13 cellular contexts compared by ENCODE assay signal in the genomic region with DNA sequence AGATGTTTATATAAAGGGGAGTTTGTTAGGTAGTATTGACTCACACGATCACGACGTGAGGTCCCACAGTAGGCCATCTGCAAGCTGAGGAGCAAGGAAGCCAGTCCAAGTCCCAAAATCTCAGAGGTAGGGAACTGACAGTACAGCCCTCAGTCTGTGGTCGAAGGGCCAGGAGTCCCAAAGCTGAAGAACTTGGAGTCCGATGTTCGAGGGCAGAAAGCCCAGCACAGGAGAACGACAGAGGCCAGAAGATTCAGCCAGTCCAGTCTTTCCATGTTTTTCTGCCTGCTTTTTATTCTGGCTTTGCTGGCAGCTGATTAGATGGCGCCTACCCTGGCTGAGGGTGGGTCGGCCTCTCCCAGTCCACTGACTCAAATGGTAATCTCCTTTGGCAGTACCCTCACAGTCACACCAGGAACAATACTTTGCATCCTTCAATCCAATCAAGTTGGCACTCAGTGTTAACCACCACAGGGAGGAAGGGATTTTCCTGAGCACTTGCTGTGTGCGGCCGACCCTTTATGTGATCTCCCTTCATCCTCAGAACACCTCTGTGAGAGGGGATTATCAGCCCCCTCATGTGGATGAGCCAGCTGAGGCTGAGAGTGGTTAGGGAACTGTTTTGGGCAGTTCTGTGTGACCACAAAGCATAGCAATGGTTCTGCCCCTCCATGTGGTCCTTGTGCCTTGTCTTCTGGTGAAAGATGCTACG.
DNase-seq lines count a peak whose midpoint lies in the region; ATAC-seq and TF ChIP-seq lines count a peak whose summit lies in the region.
"Had no signal": no experiment of that assay in that cellular context is flagged by ENCODE, and none has a peak within 500 bp of the region (broad histone marks: within the 10 kb centered on the region; RNA-seq: fewer than 3 reads in every experiment).

No MANE protein-coding gene starts in this region.

- H3K36me3 ChIP-seq in PC-3 (ENCODE audit: low read depth, low read length) (no peaks in the 10 kb centered on the region), HAP-1 (replicated peaks) (no peaks in the 10 kb centered on the region)

- H3K9ac ChIP-seq in PC-3 (ENCODE audit: low read length): no peak overlapping the region

- H4K20me1 ChIP-seq in PC-3 (ENCODE audit: low read length): no peaks in the 10 kb centered on the region

- BruUV-seq in PC-3 (replicated peaks; lab: Mats Ljungman, UMichigan): no TSS peak

- DNase-seq in Right ventricle myocardium superior: peak; percentile 56
- DNase-seq in cardiac septum (ENCODE audit: low spot score): no peak
- no peak for DNase-seq in PC-3
- DNase-seq in substantia nigra (lab: John Stamatoyannopoulos, UW): no peak
- no peak for DNase-seq in HPDE6-E6E7 (ENCODE audit: extremely low spot score)
- no peak for DNase-seq in HAP-1 (ENCODE audit: low spot score in 2 of 2)
- DNase-seq: GOT3, NCI-H1105 treated with DMSO at 0.1 percent for 48 hours, NCI-H1694, RPMI8226 had no signal

- no peak overlapping the region for H3K4me2 ChIP-seq in PC-3 (ENCODE audit: low read length)

- H3K4me1 ChIP-seq in PC-3 (ENCODE audit: insufficient read depth, low read length): peaks cover 10% of the 10 kb centered on the region; the same call in 1 of the 2 replicates
- H3K4me1 ChIP-seq in HAP-1: peaks cover 12% of the 10 kb centered on the region

- no peaks in the 10 kb centered on the region for H3K9me3 ChIP-seq in PC-3 (ENCODE audit: low read length)
- H3K9me3 ChIP-seq in HAP-1: no peaks in the 10 kb centered on the region

- no peaks in the 10 kb centered on the region for H3K27me3 ChIP-seq in PC-3 (ENCODE audit: low read length)
- no peaks in the 10 kb centered on the region for H3K27me3 ChIP-seq in layer of hippocampus (ENCODE audit: control insufficient read depth, insufficient read depth, low read length)
- H3K27me3 ChIP-seq in HAP-1 (ENCODE audit: low read depth): no peaks in the 10 kb centered on the region

- ATAC-seq in Right ventricle myocardium superior (ENCODE audit: poor library complexity) (peak; percentile 40), PC-3 (no peak)
- ATAC-seq: K562 had no signal

- H3K27ac ChIP-seq in PC-3 (ENCODE audit: low read length): 0 out of 2 replicates have a peak overlapping the region, but pooled peaks have one; percentile 16
- peak overlapping the region; percentile 86 for H3K27ac ChIP-seq in layer of hippocampus (ENCODE audit: low read depth, low read length)
- peak overlapping the region; percentile 91 for H3K27ac ChIP-seq in substantia nigra (ENCODE audit: low read depth, low read length, poor library complexity, severe bottlenecking)
- H3K27ac ChIP-seq: C4-2B had no signal

- no peaks in the 10 kb centered on the region for H3K9me2 ChIP-seq in PC-3 (replicated peaks; ENCODE audit: low read length)

- TF ChIP-seq CTCF in PC-3 (conservative IDR thresholded peaks at IDR 0.05; ENCODE audit: low read depth, low read length): no peak

- H2AFZ ChIP-seq in PC-3 (ENCODE audit: low read length): no peak overlapping the region

- intact Hi-C loops in Right ventricle myocardium superior (cut with DNase I): no loop called here
- intact Hi-C loops in cardiac septum (cut with DNase I): no loop called here
- intact Hi-C loops in PC-3 (cut with micrococcal nuclease): loop anchor here (1.0 kb wide), 1 partner anchor 18 kb away; no protein-coding TSS in a partner anchor

- in situ Hi-C loops in HAP-1 (cut with MboI; ENCODE audit: low sequenced_read_pairs): no loop called here

- POLR2A ChIA-PET in PC-3 (lab: Charles Lee; ENCODE audit: unreplicated experiment): no interaction called here

- H3F3A ChIP-seq in PC-3 (ENCODE audit: low read length, unreplicated experiment): no peaks in the 10 kb centered on the region

- H3K79me2 ChIP-seq in PC-3 (ENCODE audit: low read length): no peaks in the 10 kb centered on the region

- CTCF ChIA-PET in PC-3 (lab: Charles Lee): no interaction called here

- H3K4me3 ChIP-seq in PC-3 (ENCODE audit: low read length) (no peak overlapping the region), HAP-1 (no peak overlapping the region)
- H3K4me3 ChIP-seq: K562 had no signal

Comparison
In these comparisons a context has a peak if more than half of its experiments do, and no peak if none do; other contexts are left out.
1. H3K27ac ChIP-seq: peak in every context shown above with its lines; median percentile 91 in substantia nigra; 86 in layer of hippocampus; 16 in PC-3.